ENCODE assay signal across 8 cellular contexts in genomic region chr12:67269632-67270578, GRCh38. TPM values are rescaled to one million over a fixed set of nuclear protein-coding genes. Genes with fewer than 3 reads are reported as not detected.
DNase-seq lines count a peak whose midpoint lies in the region; ATAC-seq and TF ChIP-seq lines count a peak whose summit lies in the region.

No MANE protein-coding gene starts in this region.

- H3K27me3 ChIP-seq in DOHH2 (ENCODE audit: control insufficient read depth, low read length) (no peaks in the 10 kb centered on the region), adrenal gland (no peaks in the 10 kb centered on the region), gastrocnemius medialis (no peaks in the 10 kb centered on the region)

- TF ChIP-seq POLR2A in adrenal gland (IDR thresholded peaks at IDR 0.05): peak; percentile 45 to 61
- TF ChIP-seq POLR2A in gastrocnemius medialis (IDR thresholded peaks at IDR 0.05): peak in 1 of 2 donors; percentile 57

- peak overlapping the region; percentile 81 for H3K4me2 ChIP-seq in DOHH2 (ENCODE audit: low read length)

- DNase-seq in adrenal gland (peak; percentile 34 to 74 (median 55)), hippocampal formation (lab: John Stamatoyannopoulos, UW) (peak; percentile 26 to 52), gastrocnemius medialis (no peak)

- ATAC-seq in GM21526 (IDR thresholded peaks at IDR 0.05; ENCODE audit: low FRiP score, unreplicated experiment) (peak; percentile 10), SK-N-SH treated with all-trans-retinoic acid at 6 μM for 48 hours (peak; percentile 15), gastrocnemius medialis (peak; percentile 5 to 9), GM18858 (IDR thresholded peaks at IDR 0.05; ENCODE audit: unreplicated experiment) (no peak)

- H3K27ac ChIP-seq in DOHH2 (ENCODE audit: low read depth, low read length) (peak overlapping the region; percentile 89), adrenal gland (peak overlapping the region; percentile 89 to 99 (median 93)), gastrocnemius medialis (peak overlapping the region; percentile 94 to 98 (median 97))

- H3K4me3 ChIP-seq in DOHH2 (ENCODE audit: low read length) (peak overlapping the region; percentile 85), adrenal gland (peak overlapping the region; percentile 58 to 95 (median 92)), gastrocnemius medialis (peak overlapping the region; percentile 63 to 96 (median 86))

- intact Hi-C loops in adrenal gland (cut with DNase I): no loop called here
- intact Hi-C loops in gastrocnemius medialis (cut with DNase I; ENCODE audit: low total_unique reads): loop anchor here (1.0 to 10.0 kb wide), 7 partner anchors 124 to 1985 kb away; partner anchors contain the start of genes DYRK2, MDM2, RAP1B and SLC35E3

- TF ChIP-seq EP300 in Ishikawa (IDR thresholded peaks at IDR 0.05; ENCODE audit: borderline replicate concordance): no peak

- H3K9me3 ChIP-seq in DOHH2 (ENCODE audit: control insufficient read depth, insufficient read depth, low read length): 0 out of 2 replicates have a peak, but pooled peaks cover 2% of the 10 kb centered on the region
- H3K9me3 ChIP-seq in adrenal gland (replicated peaks in 1 of 3): no peaks in the 10 kb centered on the region
- no peaks in the 10 kb centered on the region for H3K9me3 ChIP-seq in gastrocnemius medialis

- in situ Hi-C loops in gastrocnemius medialis (cut with MboI; ENCODE audit: low sequenced_read_pairs in 4 of 4): loop anchor here in 1 of 4 donors (25.0 kb wide), 1 partner anchor 1417 kb away; the partner anchor contains the start of gene NUP107

- TF ChIP-seq RAD21 in Ishikawa (IDR thresholded peaks at IDR 0.05; ENCODE audit: low read depth): no peak

- peaks cover 62% of the 10 kb centered on the region for H3K79me2 ChIP-seq in DOHH2 (ENCODE audit: control insufficient read depth, low read length)

- H3K36me3 ChIP-seq in DOHH2 (ENCODE audit: control insufficient read depth, low read length) (peaks cover 53% of the 10 kb centered on the region), adrenal gland (replicated peaks in 1 of 2) (no peaks in the 10 kb centered on the region), gastrocnemius medialis (no peaks in the 10 kb centered on the region)

- H3F3A ChIP-seq in DOHH2 (ENCODE audit: control insufficient read depth, insufficient read depth): no peaks in the 10 kb centered on the region

- H3K9me2 ChIP-seq in DOHH2 (replicated peaks; ENCODE audit: control insufficient read depth, low read length): no peaks in the 10 kb centered on the region

- peaks cover 29% of the 10 kb centered on the region for H4K20me1 ChIP-seq in DOHH2 (ENCODE audit: control insufficient read depth, insufficient read depth, low read depth, low read length)

- 0 to 2% (median 1%) methylated on average over 30 to 61 of the region's 61 CpGs for WGBS in adrenal gland, 4 donors

- TF ChIP-seq CTCF in DOHH2 (IDR thresholded peaks at IDR 0.05; ENCODE audit: low read depth, low read length, poor library complexity, severe bottlenecking): peak; percentile 10
- peak in 1 of 6 experiments; percentile 2 for TF ChIP-seq CTCF in adrenal gland (IDR thresholded peaks at IDR 0.05)
- no peak for TF ChIP-seq CTCF in gastrocnemius medialis (IDR thresholded peaks at IDR 0.05 in 4 of 5, conservative IDR thresholded peaks at IDR 0.05 in 1 of 5)

- peaks cover 39% of the 10 kb centered on the region for H3K4me1 ChIP-seq in DOHH2 (ENCODE audit: control insufficient read depth, low read length)
- peaks cover 11 to 49% of the 10 kb centered on the region in 2 donors for H3K4me1 ChIP-seq in adrenal gland (replicated peaks in 1 of 2)
- H3K4me1 ChIP-seq in gastrocnemius medialis: peaks cover 46 to 52% of the 10 kb centered on the region in 2 donors

TF ChIP-seq in Ishikawa, 13 proteins besides CTCF, POLR2A, EP300 and RAD21:
- TF ChIP-seq USF1 (IDR thresholded peaks at IDR 0.05): no peak
- TF ChIP-seq TCF12 (IDR thresholded peaks at IDR 0.05; ENCODE audit: low read depth): no peak
- peak; percentile 41; the same call in 1 of the 2 replicates for TF ChIP-seq ZBTB7A (IDR thresholded peaks at IDR 0.05; ENCODE audit: low read depth)
- peak; percentile 81 for TF ChIP-seq YY1 (IDR thresholded peaks at IDR 0.05; ENCODE audit: low read depth)
- no peak for TF ChIP-seq EGR1 (IDR thresholded peaks at IDR 0.05)
- no peak for TF ChIP-seq NFIC (IDR thresholded peaks at IDR 0.05)

TF ChIP-seq in SK-N-SH treated with all-trans-retinoic acid at 6 μM for 48 hours, 23 proteins besides CTCF, POLR2A, EP300 and RAD21:
- no peak for TF ChIP-seq TCF4 (CRISPR knock-in tag; IDR thresholded peaks at IDR 0.05; ENCODE audit: borderline replicate concordance)
- TF ChIP-seq ZFP3 (CRISPR knock-in tag; IDR thresholded peaks at IDR 0.05): no peak
- TF ChIP-seq ESRRG (CRISPR knock-in tag; IDR thresholded peaks at IDR 0.05): no peak
- no peak for TF ChIP-seq BACH2 (CRISPR knock-in tag; IDR thresholded peaks at IDR 0.05; ENCODE audit: borderline replicate concordance)
- no peak for TF ChIP-seq GLIS3 (CRISPR knock-in tag; IDR thresholded peaks at IDR 0.05)
- TF ChIP-seq ZNF70 (CRISPR knock-in tag; IDR thresholded peaks at IDR 0.05): no peak
- no peak for TF ChIP-seq ISL1 (CRISPR knock-in tag; IDR thresholded peaks at IDR 0.05)
- no peak for TF ChIP-seq OSR1 (CRISPR knock-in tag; IDR thresholded peaks at IDR 0.05)
- TF ChIP-seq CSRNP3 (CRISPR knock-in tag; IDR thresholded peaks at IDR 0.05): no peak
- TF ChIP-seq SNAI2 (CRISPR knock-in tag; IDR thresholded peaks at IDR 0.05): no peak
- no peak for TF ChIP-seq PPARA (CRISPR knock-in tag; IDR thresholded peaks at IDR 0.05; ENCODE audit: borderline replicate concordance)
- no peak for TF ChIP-seq ZC3H10 (CRISPR knock-in tag; IDR thresholded peaks at IDR 0.05)
- TF ChIP-seq RARB (CRISPR knock-in tag; IDR thresholded peaks at IDR 0.05): no peak
- TF ChIP-seq TSHZ2 (CRISPR knock-in tag; IDR thresholded peaks at IDR 0.05): no peak
- no peak for TF ChIP-seq ZFP30 (CRISPR knock-in tag; IDR thresholded peaks at IDR 0.05)
- TF ChIP-seq CSDC2 (CRISPR knock-in tag; IDR thresholded peaks at IDR 0.05): no peak
- TF ChIP-seq TOX (CRISPR knock-in tag; IDR thresholded peaks at IDR 0.05; ENCODE audit: borderline replicate concordance): no peak
- no peak for TF ChIP-seq ZNF8 (CRISPR knock-in tag; IDR thresholded peaks at IDR 0.05)
TF ChIP-seq in SK-N-SH treated with all-trans-retinoic acid at 6 μM for 48 hours: peak in this region for 0.

RNA-seq across cellular contexts. Expression of gene CAND1, which starts 0.7 kb away (rescaled TPM):
- total RNA-seq in adrenal gland (100 to 1,000 TPM in 4 of 8 donors, 10 to 100 TPM in 4; 39.4 to 162 (median 107) TPM), gastrocnemius medialis (10 to 100 TPM; 10.5 to 23.0 (median 13.1) TPM)
- polyA plus RNA-seq in adrenal gland: 10 to 100 TPM; 13.3 to 80.5 (median 16.2) TPM

Comparison
In these comparisons a context has a peak if more than half of its experiments do, and no peak if none do; other contexts are left out.
1. DNase-seq: peak in adrenal gland (7 of 7) and hippocampal formation (2 of 2); none in gastrocnemius medialis (0 of 2).
2. Peak in every context shown above with its lines, with median percentiles within 50 percentile points of each other: H3K27ac ChIP-seq and H3K4me3 ChIP-seq.